In genomic region chr18:12838178-12838634, GRCh38 we compare ENCODE assay signal across 1 cellular context.
TF ChIP-seq lines count a peak whose summit lies in the region.

No MANE protein-coding gene starts in this region.

TF ChIP-seq in K562, 482 proteins besides CTCF, POLR2A, EP300 and RAD21 (continued from another document):
- TF ChIP-seq IRF9 (tag; IDR thresholded peaks at IDR 0.05), result no peak
- TF ChIP-seq SMARCA5 (IDR thresholded peaks at IDR 0.05), result no peak
- peak; percentile 60; the same call in 1 of the 2 replicates for TF ChIP-seq CEBPG (CRISPR knock-in tag; IDR thresholded peaks at IDR 0.05)
- peak; percentile 82 to 89 for TF ChIP-seq CEBPG (tag; conservative IDR thresholded peaks at IDR 0.05 in 1 of 2, IDR thresholded peaks at IDR 0.05 in 1 of 2)
